8 cellular contexts compared by ENCODE assay signal in the genomic region with DNA sequence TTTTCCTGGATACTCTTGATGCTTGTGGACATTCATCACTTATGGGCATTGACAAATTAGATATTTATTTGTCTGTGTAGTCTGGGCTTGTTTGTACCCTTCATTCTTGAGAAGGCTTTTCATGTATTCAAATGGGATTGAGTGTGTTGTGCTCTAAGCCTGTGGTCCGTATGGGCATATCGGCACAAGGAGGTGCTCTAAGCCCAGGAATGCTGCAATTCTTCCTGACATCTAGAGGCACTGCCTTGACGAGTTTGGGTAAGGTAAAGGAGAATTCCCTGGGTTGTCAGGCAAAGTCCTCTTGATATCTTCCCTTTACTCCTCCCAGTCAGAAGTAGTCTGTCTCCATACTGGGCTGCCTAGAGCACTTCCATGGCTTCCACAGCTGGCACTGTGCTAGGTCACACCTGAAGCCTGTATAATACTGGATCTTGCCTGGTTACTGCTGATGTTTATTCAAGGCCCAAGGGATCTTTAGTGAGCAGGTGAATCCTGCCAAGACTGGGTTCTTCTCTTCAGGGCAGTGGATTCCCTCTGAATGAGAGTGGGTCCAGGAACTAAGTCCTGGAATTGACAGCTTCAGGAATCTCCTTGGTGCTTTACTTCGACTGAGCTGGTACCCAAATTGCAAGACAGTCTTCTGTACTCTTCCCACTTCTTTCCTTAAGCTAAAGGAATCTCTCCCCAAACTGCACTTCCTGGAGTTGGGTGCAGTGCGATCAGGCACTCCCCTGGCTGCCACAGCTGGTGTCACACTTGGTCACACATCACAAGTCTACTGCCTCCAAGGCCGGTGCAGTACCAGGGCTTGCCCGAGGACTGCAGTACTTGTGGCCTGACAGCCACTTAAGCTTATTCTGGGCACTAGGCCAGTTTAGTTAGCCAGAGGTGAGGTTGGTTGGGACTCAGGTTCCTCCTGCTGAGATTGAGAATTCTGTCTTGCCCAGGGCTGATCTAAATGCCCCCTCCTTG. TPM values are rescaled to one million over a fixed set of nuclear protein-coding genes. Genes with fewer than 3 reads are reported as not detected.
DNase-seq lines count a peak whose midpoint lies in the region; ATAC-seq and TF ChIP-seq lines count a peak whose summit lies in the region.

No MANE protein-coding gene starts in this region.

- no peaks in the 10 kb centered on the region for H3K27me3 ChIP-seq in mesendoderm (ENCODE audit: insufficient read depth, low read length, poor library complexity)
- H3K27me3 ChIP-seq in prostate gland (replicated peaks; ENCODE audit: insufficient read depth): no peaks in the 10 kb centered on the region

- H3K4me3 ChIP-seq in mesendoderm (ENCODE audit: low read length) (no peak overlapping the region), prostate gland (no peak overlapping the region)

- WGBS in mesendoderm (ENCODE audit: extremely low coverage, insufficient coverage, low lambda C conversion rate): no CpG with 5 or more reads among the region's 7 CpGs
- WGBS in prostate gland: 85% methylated on average over 7 of the region's 7 CpGs

- H3K9ac ChIP-seq in mesendoderm (ENCODE audit: low read length): no peak overlapping the region

- no peak overlapping the region for H3K18ac ChIP-seq in mesendoderm (ENCODE audit: low read length)

- H3K9me3 ChIP-seq in prostate gland: no peaks in the 10 kb centered on the region

- H3K4me1 ChIP-seq in mesendoderm (ENCODE audit: control insufficient read depth, low read depth, low read length): no peaks in the 10 kb centered on the region
- no peaks in the 10 kb centered on the region for H3K4me1 ChIP-seq in prostate gland (replicated peaks)

- intact Hi-C loops in prostate gland (cut with DNase I): no loop called here

- H3K4ac ChIP-seq in mesendoderm (ENCODE audit: low read depth, low read length): no peak overlapping the region

- no peak overlapping the region for H2AK5ac ChIP-seq in mesendoderm (ENCODE audit: low read length)

- TF ChIP-seq POLR2A in prostate gland (IDR thresholded peaks at IDR 0.05): no peak

- no peak overlapping the region for H4K5ac ChIP-seq in mesendoderm (ENCODE audit: low read length)

- H3K79me1 ChIP-seq in mesendoderm (ENCODE audit: low read length): no peaks in the 10 kb centered on the region

- H3K23ac ChIP-seq in mesendoderm (ENCODE audit: low read length): no peak overlapping the region

- peak; percentile 98 for ATAC-seq in HG03103 (IDR thresholded peaks at IDR 0.05; ENCODE audit: low read depth, unreplicated experiment)

- H2BK15ac ChIP-seq in mesendoderm (replicated peaks; ENCODE audit: low read depth): no peak overlapping the region

- no peaks in the 10 kb centered on the region for H3K79me2 ChIP-seq in mesendoderm (ENCODE audit: control insufficient read depth, insufficient read depth, low read length)

- H2BK5ac ChIP-seq in mesendoderm (ENCODE audit: low read length): no peak overlapping the region

- H3K27ac ChIP-seq in mesendoderm (ENCODE audit: low read depth, low read length) (no peak overlapping the region), prostate gland (no peak overlapping the region)

- no peak overlapping the region for H4K8ac ChIP-seq in mesendoderm (ENCODE audit: low read depth, low read length)

- H3K4me2 ChIP-seq in mesendoderm (ENCODE audit: low read length): no peak overlapping the region

- peak overlapping the region; percentile 22 for H3K56ac ChIP-seq in mesendoderm (ENCODE audit: low read length)

- DNase-seq in COR-L47 (lab: John Stamatoyannopoulos, UW): peak; percentile 64
- peak; percentile 20 for DNase-seq in GM19240 (ENCODE audit: insufficient read length, low spot score)
- DNase-seq in RKO (ENCODE audit: low spot score): peak; percentile 12
- DNase-seq in mesendoderm: peak; percentile 54
- DNase-seq in stimulated activated CD4-positive, alpha-beta T cell treated with anti-CD3 and anti-CD28 coated beads, Interleukin-15, amount 100 ng/mL, for 24 hours: no peak
- no peak for DNase-seq in prostate gland (ENCODE audit: low spot score)
- no peak for DNase-seq in NCI-H1694 treated with DMSO at 0.1 percent for 48 hours (lab: John Stamatoyannopoulos, UW)

- no peak overlapping the region for H2BK120ac ChIP-seq in mesendoderm (ENCODE audit: low read depth, low read length)

- TF ChIP-seq CTCF in prostate gland (IDR thresholded peaks at IDR 0.05): no peak

- no peaks in the 10 kb centered on the region for H3K36me3 ChIP-seq in mesendoderm (ENCODE audit: control insufficient read depth, insufficient read depth, low read length)
- H3K36me3 ChIP-seq in prostate gland: no peaks in the 10 kb centered on the region

RNA-seq across cellular contexts. Expression of a gene that starts 46.0 kb away (rescaled TPM):
- polyA plus RNA-seq in mesendoderm (2013, experiment 1 of 2): 8.0 TPM
- polyA plus RNA-seq in mesendoderm (2013, experiment 2 of 2): 7.8 TPM
- 10 to 100 TPM; 28.5 to 52.3 TPM for total RNA-seq in prostate gland

Comparison
In these comparisons a context has a peak if more than half of its experiments do, and no peak if none do; other contexts are left out.
1. DNase-seq: peak in COR-L47 (single experiment), GM19240 (single experiment), RKO (single experiment) and mesendoderm (single experiment); none in stimulated activated CD4-positive, alpha-beta T cell treated with anti-CD3 and anti-CD28 coated beads, Interleukin-15, amount 100 ng/mL, for 24 hours (single experiment), prostate gland (single experiment) and NCI-H1694 treated with DMSO at 0.1 percent for 48 hours (single experiment).